1 cellular context compared by ENCODE assay signal in the genomic region with DNA sequence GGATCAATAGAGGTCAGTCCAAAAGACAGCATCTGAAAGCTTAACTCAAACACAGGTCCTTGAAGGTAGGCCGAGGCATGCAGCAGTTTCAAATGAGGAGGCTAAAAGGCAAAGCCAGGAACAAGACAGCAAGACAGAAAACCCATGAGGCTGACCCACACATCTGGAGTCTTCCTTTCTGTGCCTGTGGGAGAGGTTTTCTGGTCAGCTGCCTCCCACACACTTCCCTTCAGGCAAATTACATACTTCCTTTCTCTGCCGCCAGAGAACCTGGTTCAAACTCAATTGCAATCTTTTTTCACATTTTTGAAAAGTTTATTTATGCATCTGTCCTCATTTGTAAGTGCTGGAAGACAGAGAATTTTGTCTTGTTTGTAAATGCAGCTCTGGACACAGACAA.
TF ChIP-seq lines count a peak whose summit lies in the region.

No MANE protein-coding gene starts in this region.

TF ChIP-seq in GM12878, 131 proteins besides CTCF, POLR2A, EP300 and RAD21 (continued from another document):
- TF ChIP-seq IKZF2 (IDR thresholded peaks at IDR 0.05) (peak; percentile 76 to 82), RUNX3 (IDR thresholded peaks at IDR 0.05; ENCODE audit: low read length) (peak; percentile 97), MEF2A (IDR thresholded peaks at IDR 0.05; ENCODE audit: insufficient read depth, low read depth, low read length) (0 out of 2 replicates have a peak, but pooled peaks have one; percentile 34), EGR1 (IDR thresholded peaks at IDR 0.05; ENCODE audit: borderline replicate concordance in 1 of 2, low read depth in 2 of 2, low read length in 2 of 2) (peak in 1 of 2 experiments; percentile 81; a peak in 2 of 3 replicates), POU2F2 (IDR thresholded peaks at IDR 0.05; ENCODE audit: borderline replicate concordance, low read depth, low read length) (peak; percentile 86), CREB1 (IDR thresholded peaks at IDR 0.05; ENCODE audit: low read depth) (0 out of 2 replicates have a peak, but pooled peaks have one; percentile 30), MTA2 (IDR thresholded peaks at IDR 0.05; ENCODE audit: low read depth) (0 out of 2 replicates have a peak, but pooled peaks have one; percentile 25), PAX5 (IDR thresholded peaks at IDR 0.05; ENCODE audit: borderline replicate concordance, low read depth, low read length) (0 out of 2 replicates have a peak, but pooled peaks have one; percentile 52), SMAD1 (IDR thresholded peaks at IDR 0.05; ENCODE audit: low read depth, partially characterized antibody) (no peak), TCF12 (IDR thresholded peaks at IDR 0.05; ENCODE audit: low read depth, low read length) (0 out of 2 replicates have a peak, but pooled peaks have one; percentile 55), YBX1 (IDR thresholded peaks at IDR 0.05) (no peak), DPF2 (IDR thresholded peaks at IDR 0.05) (peak; percentile 43), GABPA (IDR thresholded peaks at IDR 0.05; ENCODE audit: low read depth) (0 out of 2 replicates have a peak, but pooled peaks have one; percentile 19), NFIC (IDR thresholded peaks at IDR 0.05; ENCODE audit: low read depth, low read length) (peak; percentile 87), RFX5 (IDR thresholded peaks at IDR 0.05; ENCODE audit: low read depth, low read length) (no peak), TCF3 (IDR thresholded peaks at IDR 0.05; ENCODE audit: borderline replicate concordance, insufficient read depth, low read depth, low read length) (0 out of 2 replicates have a peak, but pooled peaks have one; percentile 16), IKZF1 (conservative IDR thresholded peaks at IDR 0.05) (peak; percentile 90), CBX5 (IDR thresholded peaks at IDR 0.05; ENCODE audit: low read depth) (no peak), BHLHE40 (IDR thresholded peaks at IDR 0.05; ENCODE audit: borderline replicate concordance in 1 of 2, low read depth in 2 of 2, low read length in 1 of 2) (peak; percentile 31 to 50; a peak in 1 of 4 replicates), ETV6 (conservative IDR thresholded peaks at IDR 0.05 in 1 of 2, IDR thresholded peaks at IDR 0.05 in 1 of 2; ENCODE audit: borderline replicate concordance in 1 of 2, low read depth in 1 of 2) (peak in 1 of 2 experiments; percentile 93; a peak in 2 of 4 replicates), ATF7 (IDR thresholded peaks at IDR 0.05; ENCODE audit: low read depth) (0 out of 2 replicates have a peak, but pooled peaks have one; percentile 28), FOXM1 (IDR thresholded peaks at IDR 0.05; ENCODE audit: low read depth, low read length) (peak; percentile 68; the same call in 1 of the 2 replicates), SPI1 (IDR thresholded peaks at IDR 0.05; ENCODE audit: borderline replicate concordance, insufficient read depth, low read depth, low read length) (peak; percentile 73), CREM (IDR thresholded peaks at IDR 0.05; ENCODE audit: low read depth) (peak; percentile 63; the same call in 1 of the 2 replicates), GATAD2B (conservative IDR thresholded peaks at IDR 0.05; ENCODE audit: low read depth) (no peak), BCL11A (IDR thresholded peaks at IDR 0.05; ENCODE audit: low read depth, low read length) (peak; percentile 51; the same call in 1 of the 2 replicates), MEF2B (IDR thresholded peaks at IDR 0.05; ENCODE audit: partially characterized antibody, poor library complexity, severe bottlenecking) (peak; percentile 40), CBFB (IDR thresholded peaks at IDR 0.05; ENCODE audit: low read depth) (peak; percentile 63; the same call in 1 of the 2 replicates), IRF4 (IDR thresholded peaks at IDR 0.05; ENCODE audit: low read depth, low read length) (0 out of 2 replicates have a peak, but pooled peaks have one; percentile 39), SP1 (IDR thresholded peaks at IDR 0.05; ENCODE audit: low read depth, low read length) (peak; percentile 52), NBN (IDR thresholded peaks at IDR 0.05) (0 out of 2 replicates have a peak, but pooled peaks have one; percentile 35), EED (IDR thresholded peaks at IDR 0.05; ENCODE audit: low read depth) (peak; percentile 92)
- TF ChIP-seq, protein P1, sequence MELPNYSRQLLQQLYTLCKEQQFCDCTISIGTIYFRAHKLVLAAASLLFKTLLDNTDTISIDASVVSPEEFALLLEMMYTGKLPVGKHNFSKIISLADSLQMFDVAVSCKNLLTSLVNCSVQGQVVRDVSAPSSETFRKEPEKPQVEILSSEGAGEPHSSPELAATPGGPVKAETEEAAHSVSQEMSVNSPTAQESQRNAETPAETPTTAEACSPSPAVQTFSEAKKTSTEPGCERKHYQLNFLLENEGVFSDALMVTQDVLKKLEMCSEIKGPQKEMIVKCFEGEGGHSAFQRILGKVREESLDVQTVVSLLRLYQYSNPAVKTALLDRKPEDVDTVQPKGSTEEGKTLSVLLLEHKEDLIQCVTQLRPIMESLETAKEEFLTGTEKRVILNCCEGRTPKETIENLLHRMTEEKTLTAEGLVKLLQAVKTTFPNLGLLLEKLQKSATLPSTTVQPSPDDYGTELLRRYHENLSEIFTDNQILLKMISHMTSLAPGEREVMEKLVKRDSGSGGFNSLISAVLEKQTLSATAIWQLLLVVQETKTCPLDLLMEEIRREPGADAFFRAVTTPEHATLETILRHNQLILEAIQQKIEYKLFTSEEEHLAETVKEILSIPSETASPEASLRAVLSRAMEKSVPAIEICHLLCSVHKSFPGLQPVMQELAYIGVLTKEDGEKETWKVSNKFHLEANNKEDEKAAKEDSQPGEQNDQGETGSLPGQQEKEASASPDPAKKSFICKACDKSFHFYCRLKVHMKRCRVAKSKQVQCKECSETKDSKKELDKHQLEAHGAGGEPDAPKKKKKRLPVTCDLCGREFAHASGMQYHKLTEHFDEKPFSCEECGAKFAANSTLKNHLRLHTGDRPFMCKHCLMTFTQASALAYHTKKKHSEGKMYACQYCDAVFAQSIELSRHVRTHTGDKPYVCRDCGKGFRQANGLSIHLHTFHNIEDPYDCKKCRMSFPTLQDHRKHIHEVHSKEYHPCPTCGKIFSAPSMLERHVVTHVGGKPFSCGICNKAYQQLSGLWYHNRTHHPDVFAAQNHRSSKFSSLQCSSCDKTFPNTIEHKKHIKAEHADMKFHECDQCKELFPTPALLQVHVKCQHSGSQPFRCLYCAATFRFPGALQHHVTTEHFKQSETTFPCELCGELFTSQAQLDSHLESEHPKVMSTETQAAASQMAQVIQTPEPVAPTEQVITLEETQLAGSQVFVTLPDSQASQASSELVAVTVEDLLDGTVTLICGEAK (IDR thresholded peaks at IDR 0.05; ENCODE audit: borderline replicate concordance) = no peak
- TF ChIP-seq, protein P2, sequence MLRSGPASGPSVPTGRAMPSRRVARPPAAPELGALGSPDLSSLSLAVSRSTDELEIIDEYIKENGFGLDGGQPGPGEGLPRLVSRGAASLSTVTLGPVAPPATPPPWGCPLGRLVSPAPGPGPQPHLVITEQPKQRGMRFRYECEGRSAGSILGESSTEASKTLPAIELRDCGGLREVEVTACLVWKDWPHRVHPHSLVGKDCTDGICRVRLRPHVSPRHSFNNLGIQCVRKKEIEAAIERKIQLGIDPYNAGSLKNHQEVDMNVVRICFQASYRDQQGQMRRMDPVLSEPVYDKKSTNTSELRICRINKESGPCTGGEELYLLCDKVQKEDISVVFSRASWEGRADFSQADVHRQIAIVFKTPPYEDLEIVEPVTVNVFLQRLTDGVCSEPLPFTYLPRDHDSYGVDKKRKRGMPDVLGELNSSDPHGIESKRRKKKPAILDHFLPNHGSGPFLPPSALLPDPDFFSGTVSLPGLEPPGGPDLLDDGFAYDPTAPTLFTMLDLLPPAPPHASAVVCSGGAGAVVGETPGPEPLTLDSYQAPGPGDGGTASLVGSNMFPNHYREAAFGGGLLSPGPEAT (IDR thresholded peaks at IDR 0.05; ENCODE audit: low read depth) = peak; percentile 42; the same call in 1 of the 2 replicates
- TF ChIP-seq, protein P3, sequence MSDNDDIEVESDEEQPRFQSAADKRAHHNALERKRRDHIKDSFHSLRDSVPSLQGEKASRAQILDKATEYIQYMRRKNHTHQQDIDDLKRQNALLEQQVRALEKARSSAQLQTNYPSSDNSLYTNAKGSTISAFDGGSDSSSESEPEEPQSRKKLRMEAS (IDR thresholded peaks at IDR 0.05; ENCODE audit: low read depth, low read length) = 0 out of 2 replicates have a peak, but pooled peaks have one; percentile 30
- TF ChIP-seq, protein P4, sequence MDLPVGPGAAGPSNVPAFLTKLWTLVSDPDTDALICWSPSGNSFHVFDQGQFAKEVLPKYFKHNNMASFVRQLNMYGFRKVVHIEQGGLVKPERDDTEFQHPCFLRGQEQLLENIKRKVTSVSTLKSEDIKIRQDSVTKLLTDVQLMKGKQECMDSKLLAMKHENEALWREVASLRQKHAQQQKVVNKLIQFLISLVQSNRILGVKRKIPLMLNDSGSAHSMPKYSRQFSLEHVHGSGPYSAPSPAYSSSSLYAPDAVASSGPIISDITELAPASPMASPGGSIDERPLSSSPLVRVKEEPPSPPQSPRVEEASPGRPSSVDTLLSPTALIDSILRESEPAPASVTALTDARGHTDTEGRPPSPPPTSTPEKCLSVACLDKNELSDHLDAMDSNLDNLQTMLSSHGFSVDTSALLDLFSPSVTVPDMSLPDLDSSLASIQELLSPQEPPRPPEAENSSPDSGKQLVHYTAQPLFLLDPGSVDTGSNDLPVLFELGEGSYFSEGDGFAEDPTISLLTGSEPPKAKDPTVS (IDR thresholded peaks at IDR 0.05; ENCODE audit: low read depth, low read length) = no peak
- TF ChIP-seq, protein P5, sequence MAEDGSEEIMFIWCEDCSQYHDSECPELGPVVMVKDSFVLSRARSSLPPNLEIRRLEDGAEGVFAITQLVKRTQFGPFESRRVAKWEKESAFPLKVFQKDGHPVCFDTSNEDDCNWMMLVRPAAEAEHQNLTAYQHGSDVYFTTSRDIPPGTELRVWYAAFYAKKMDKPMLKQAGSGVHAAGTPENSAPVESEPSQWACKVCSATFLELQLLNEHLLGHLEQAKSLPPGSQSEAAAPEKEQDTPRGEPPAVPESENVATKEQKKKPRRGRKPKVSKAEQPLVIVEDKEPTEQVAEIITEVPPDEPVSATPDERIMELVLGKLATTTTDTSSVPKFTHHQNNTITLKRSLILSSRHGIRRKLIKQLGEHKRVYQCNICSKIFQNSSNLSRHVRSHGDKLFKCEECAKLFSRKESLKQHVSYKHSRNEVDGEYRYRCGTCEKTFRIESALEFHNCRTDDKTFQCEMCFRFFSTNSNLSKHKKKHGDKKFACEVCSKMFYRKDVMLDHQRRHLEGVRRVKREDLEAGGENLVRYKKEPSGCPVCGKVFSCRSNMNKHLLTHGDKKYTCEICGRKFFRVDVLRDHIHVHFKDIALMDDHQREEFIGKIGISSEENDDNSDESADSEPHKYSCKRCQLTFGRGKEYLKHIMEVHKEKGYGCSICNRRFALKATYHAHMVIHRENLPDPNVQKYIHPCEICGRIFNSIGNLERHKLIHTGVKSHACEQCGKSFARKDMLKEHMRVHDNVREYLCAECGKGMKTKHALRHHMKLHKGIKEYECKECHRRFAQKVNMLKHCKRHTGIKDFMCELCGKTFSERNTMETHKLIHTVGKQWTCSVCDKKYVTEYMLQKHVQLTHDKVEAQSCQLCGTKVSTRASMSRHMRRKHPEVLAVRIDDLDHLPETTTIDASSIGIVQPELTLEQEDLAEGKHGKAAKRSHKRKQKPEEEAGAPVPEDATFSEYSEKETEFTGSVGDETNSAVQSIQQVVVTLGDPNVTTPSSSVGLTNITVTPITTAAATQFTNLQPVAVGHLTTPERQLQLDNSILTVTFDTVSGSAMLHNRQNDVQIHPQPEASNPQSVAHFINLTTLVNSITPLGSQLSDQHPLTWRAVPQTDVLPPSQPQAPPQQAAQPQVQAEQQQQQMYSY (CRISPR knock-in tag; IDR thresholded peaks at IDR 0.05) = no peak
- TF ChIP-seq, protein P6, sequence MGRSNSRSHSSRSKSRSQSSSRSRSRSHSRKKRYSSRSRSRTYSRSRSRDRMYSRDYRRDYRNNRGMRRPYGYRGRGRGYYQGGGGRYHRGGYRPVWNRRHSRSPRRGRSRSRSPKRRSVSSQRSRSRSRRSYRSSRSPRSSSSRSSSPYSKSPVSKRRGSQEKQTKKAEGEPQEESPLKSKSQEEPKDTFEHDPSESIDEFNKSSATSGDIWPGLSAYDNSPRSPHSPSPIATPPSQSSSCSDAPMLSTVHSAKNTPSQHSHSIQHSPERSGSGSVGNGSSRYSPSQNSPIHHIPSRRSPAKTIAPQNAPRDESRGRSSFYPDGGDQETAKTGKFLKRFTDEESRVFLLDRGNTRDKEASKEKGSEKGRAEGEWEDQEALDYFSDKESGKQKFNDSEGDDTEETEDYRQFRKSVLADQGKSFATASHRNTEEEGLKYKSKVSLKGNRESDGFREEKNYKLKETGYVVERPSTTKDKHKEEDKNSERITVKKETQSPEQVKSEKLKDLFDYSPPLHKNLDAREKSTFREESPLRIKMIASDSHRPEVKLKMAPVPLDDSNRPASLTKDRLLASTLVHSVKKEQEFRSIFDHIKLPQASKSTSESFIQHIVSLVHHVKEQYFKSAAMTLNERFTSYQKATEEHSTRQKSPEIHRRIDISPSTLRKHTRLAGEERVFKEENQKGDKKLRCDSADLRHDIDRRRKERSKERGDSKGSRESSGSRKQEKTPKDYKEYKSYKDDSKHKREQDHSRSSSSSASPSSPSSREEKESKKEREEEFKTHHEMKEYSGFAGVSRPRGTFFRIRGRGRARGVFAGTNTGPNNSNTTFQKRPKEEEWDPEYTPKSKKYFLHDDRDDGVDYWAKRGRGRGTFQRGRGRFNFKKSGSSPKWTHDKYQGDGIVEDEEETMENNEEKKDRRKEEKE (IDR thresholded peaks at IDR 0.05) = no peak
- TF ChIP-seq, protein P7, sequence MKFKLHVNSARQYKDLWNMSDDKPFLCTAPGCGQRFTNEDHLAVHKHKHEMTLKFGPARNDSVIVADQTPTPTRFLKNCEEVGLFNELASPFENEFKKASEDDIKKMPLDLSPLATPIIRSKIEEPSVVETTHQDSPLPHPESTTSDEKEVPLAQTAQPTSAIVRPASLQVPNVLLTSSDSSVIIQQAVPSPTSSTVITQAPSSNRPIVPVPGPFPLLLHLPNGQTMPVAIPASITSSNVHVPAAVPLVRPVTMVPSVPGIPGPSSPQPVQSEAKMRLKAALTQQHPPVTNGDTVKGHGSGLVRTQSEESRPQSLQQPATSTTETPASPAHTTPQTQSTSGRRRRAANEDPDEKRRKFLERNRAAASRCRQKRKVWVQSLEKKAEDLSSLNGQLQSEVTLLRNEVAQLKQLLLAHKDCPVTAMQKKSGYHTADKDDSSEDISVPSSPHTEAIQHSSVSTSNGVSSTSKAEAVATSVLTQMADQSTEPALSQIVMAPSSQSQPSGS (IDR thresholded peaks at IDR 0.05; ENCODE audit: low read length) = peak; percentile 67
